Comparison of ENCODE assay signal across 8 cellular contexts in genomic region chr9:128191406-128192046, GRCh38. TPM values are rescaled to one million over a fixed set of nuclear protein-coding genes. Genes with fewer than 3 reads are reported as not detected.
DNase-seq lines count a peak whose midpoint lies in the region; ATAC-seq, FAIRE-seq and TF ChIP-seq lines count a peak whose summit lies in the region.

A gene with protein sequence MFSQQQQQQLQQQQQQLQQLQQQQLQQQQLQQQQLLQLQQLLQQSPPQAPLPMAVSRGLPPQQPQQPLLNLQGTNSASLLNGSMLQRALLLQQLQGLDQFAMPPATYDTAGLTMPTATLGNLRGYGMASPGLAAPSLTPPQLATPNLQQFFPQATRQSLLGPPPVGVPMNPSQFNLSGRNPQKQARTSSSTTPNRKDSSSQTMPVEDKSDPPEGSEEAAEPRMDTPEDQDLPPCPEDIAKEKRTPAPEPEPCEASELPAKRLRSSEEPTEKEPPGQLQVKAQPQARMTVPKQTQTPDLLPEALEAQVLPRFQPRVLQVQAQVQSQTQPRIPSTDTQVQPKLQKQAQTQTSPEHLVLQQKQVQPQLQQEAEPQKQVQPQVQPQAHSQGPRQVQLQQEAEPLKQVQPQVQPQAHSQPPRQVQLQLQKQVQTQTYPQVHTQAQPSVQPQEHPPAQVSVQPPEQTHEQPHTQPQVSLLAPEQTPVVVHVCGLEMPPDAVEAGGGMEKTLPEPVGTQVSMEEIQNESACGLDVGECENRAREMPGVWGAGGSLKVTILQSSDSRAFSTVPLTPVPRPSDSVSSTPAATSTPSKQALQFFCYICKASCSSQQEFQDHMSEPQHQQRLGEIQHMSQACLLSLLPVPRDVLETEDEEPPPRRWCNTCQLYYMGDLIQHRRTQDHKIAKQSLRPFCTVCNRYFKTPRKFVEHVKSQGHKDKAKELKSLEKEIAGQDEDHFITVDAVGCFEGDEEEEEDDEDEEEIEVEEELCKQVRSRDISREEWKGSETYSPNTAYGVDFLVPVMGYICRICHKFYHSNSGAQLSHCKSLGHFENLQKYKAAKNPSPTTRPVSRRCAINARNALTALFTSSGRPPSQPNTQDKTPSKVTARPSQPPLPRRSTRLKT (minus strand): TSS chr9:128191572. CDS start chr9:128190857, 715 bp downstream.

- DNase-seq in CD4-positive, CD25-positive, alpha-beta regulatory T cell: peak; percentile 63 to 83 (median 72)
- DNase-seq in GM19239 (ENCODE audit: insufficient read length, low spot score): peak; percentile 97
- DNase-seq in Panc1 (ENCODE audit: low read depth, low spot score): no peak
- DNase-seq in activated T-cell treated with anti-CD3 and anti-CD28 coated beads, Interleukin-2, amount 50 U/mL, for 72 hours: peak; percentile 83 to 87
- peak; percentile 82 for DNase-seq in fibroblast of gingiva (ENCODE audit: low read depth)
- peak; percentile 77 for DNase-seq in natural killer cell
- peak; percentile 83 for DNase-seq in stimulated activated naive CD8-positive, alpha-beta T cell treated with anti-CD3 and anti-CD28 coated beads, Interleukin-15, Interleukin-2, amounts not matched to agents 100 U/mL and 50 U/mL, for 24 hours

- POLR2A ChIA-PET in Panc1 (lab: Charles Lee): interaction anchor here (0.5 to 0.6 kb wide), 2 partner anchors 59 to 229 kb away, joined by 3 to 7 read pairs; partner anchors contain the start of gene CERCAM

- in situ Hi-C loops in Panc1 (cut with HindIII; ENCODE audit: low pct_unique_long_range_greater_than_20kb, low sequenced_read_pairs): no loop called here

- peak; percentile 91 to 95 for ATAC-seq in CD4-positive, CD25-positive, alpha-beta regulatory T cell (ENCODE audit: low read depth in 2 of 2)
- ATAC-seq in HG03521 (IDR thresholded peaks at IDR 0.05; ENCODE audit: unreplicated experiment): peak; percentile 78
- ATAC-seq in Panc1: peak; percentile 87
- ATAC-seq in activated T-cell treated with anti-CD3 and anti-CD28 coated beads, Interleukin-2, amount 50 U/mL, for 72 hours (replicated peaks in 1 of 2): peak; percentile 92 to 97
- peak; percentile 85 to 96 (median 92) for ATAC-seq in natural killer cell
- ATAC-seq in stimulated activated naive CD8-positive, alpha-beta T cell treated with anti-CD3 and anti-CD28 coated beads, Interleukin-15, Interleukin-2, amounts not matched to agents 100 U/mL and 50 U/mL, for 24 hours: peak; percentile 95

- peaks cover 23% of the 10 kb centered on the region for H3K4me1 ChIP-seq in CD4-positive, CD25-positive, alpha-beta regulatory T cell (ENCODE audit: control insufficient read depth, insufficient read depth, low read length, poor library complexity, severe bottlenecking)
- no peaks in the 10 kb centered on the region; the same call in 1 of the 2 replicates for H3K4me1 ChIP-seq in Panc1 (ENCODE audit: control insufficient read depth, insufficient read depth, low read length)

- peak within 1 kb of the TSS; percentile 89 to 98 (median 90) for H3K27ac Mint-ChIP-seq in CD4-positive, CD25-positive, alpha-beta regulatory T cell
- H3K27ac Mint-ChIP-seq in activated T-cell treated with anti-CD3 and anti-CD28 coated beads, Interleukin-2, amount 50 U/mL, for 72 hours: peak within 1 kb of the TSS; percentile 99
- peak within 1 kb of the TSS; percentile 82 to 90 for H3K27ac Mint-ChIP-seq in natural killer cell

- peak; percentile 93 for TF ChIP-seq CTCF in Panc1 (IDR thresholded peaks at IDR 0.05)
- peak; percentile 73 for TF ChIP-seq CTCF in natural killer cell (IDR thresholded peaks at IDR 0.05)

- BruUV-seq in Panc1 (replicated peaks; lab: Mats Ljungman, UMichigan): no TSS peak

- H3K27me3 Mint-ChIP-seq in CD4-positive, CD25-positive, alpha-beta regulatory T cell: peaks cover 4% of the 10 kb centered on the region
- H3K27me3 Mint-ChIP-seq in activated T-cell treated with anti-CD3 and anti-CD28 coated beads, Interleukin-2, amount 50 U/mL, for 72 hours (ENCODE audit: low read depth): no peaks in the 10 kb centered on the region
- H3K27me3 Mint-ChIP-seq in natural killer cell (ENCODE audit: low read depth in 2 of 2): no peaks in the 10 kb centered on the region

- no peaks in the 10 kb centered on the region for H3K9me3 ChIP-seq in CD4-positive, CD25-positive, alpha-beta regulatory T cell (ENCODE audit: control insufficient read depth in 2 of 2, low read length in 2 of 2)
- H3K9me3 ChIP-seq in Panc1 (ENCODE audit: control insufficient read depth, insufficient read depth, low read depth, low read length): no peaks in the 10 kb centered on the region

- CTCF ChIA-PET in Panc1 (lab: Charles Lee): interaction anchor here (0.6 to 1.1 kb wide), 3 partner anchors 35 to 300 kb away, joined by 3 to 7 read pairs (median 3); no protein-coding TSS in a partner anchor

- no peaks in the 10 kb centered on the region for H3K9me3 Mint-ChIP-seq in CD4-positive, CD25-positive, alpha-beta regulatory T cell
- H3K9me3 Mint-ChIP-seq in activated T-cell treated with anti-CD3 and anti-CD28 coated beads, Interleukin-2, amount 50 U/mL, for 72 hours: no peaks in the 10 kb centered on the region
- H3K9me3 Mint-ChIP-seq in natural killer cell: no peaks in the 10 kb centered on the region

- H3K36me3 Mint-ChIP-seq in CD4-positive, CD25-positive, alpha-beta regulatory T cell: peaks cover 10% of the 10 kb centered on the region
- H3K36me3 Mint-ChIP-seq in activated T-cell treated with anti-CD3 and anti-CD28 coated beads, Interleukin-2, amount 50 U/mL, for 72 hours (ENCODE audit: insufficient read depth in 2 of 2): peaks cover 4 to 13% of the 10 kb centered on the region in 2 donors
- no peaks in the 10 kb centered on the region for H3K36me3 Mint-ChIP-seq in natural killer cell

- no peak for FAIRE-seq in GM19239 (lab: Jason Lieb, UNC)

- peaks cover 8% of the 10 kb centered on the region for H3K36me3 ChIP-seq in CD4-positive, CD25-positive, alpha-beta regulatory T cell (ENCODE audit: control insufficient read depth, insufficient read depth, low read length)
- H3K36me3 ChIP-seq in Panc1 (ENCODE audit: control insufficient read depth, insufficient read depth, low read length): no peaks in the 10 kb centered on the region; the same call in none of the 2 replicates

- peak within 1 kb of the TSS; percentile 75 for H3K4me3 ChIP-seq in CD4-positive, CD25-positive, alpha-beta regulatory T cell (ENCODE audit: low read depth, low read length)
- peak within 1 kb of the TSS; percentile 67 to 68 for H3K4me3 ChIP-seq in Panc1 (ENCODE audit: low read depth in 2 of 2, low read length in 2 of 2)

- H3K27ac ChIP-seq in CD4-positive, CD25-positive, alpha-beta regulatory T cell (ENCODE audit: insufficient read depth, low read length, poor library complexity, severe bottlenecking): peak within 1 kb of the TSS; percentile 23
- peak within 1 kb of the TSS; percentile 82 for H3K27ac ChIP-seq in Panc1 (ENCODE audit: low read length)

- H3K27me3 ChIP-seq in CD4-positive, CD25-positive, alpha-beta regulatory T cell (ENCODE audit: control insufficient read depth, insufficient read depth, low read length): no peaks in the 10 kb centered on the region
- no peaks in the 10 kb centered on the region for H3K27me3 ChIP-seq in Panc1 (ENCODE audit: control insufficient read depth, insufficient read depth, low read length)

- H3K4me1 Mint-ChIP-seq in CD4-positive, CD25-positive, alpha-beta regulatory T cell: peaks cover 4 to 37% (median 22%) of the 10 kb centered on the region in 4 donors
- H3K4me1 Mint-ChIP-seq in activated T-cell treated with anti-CD3 and anti-CD28 coated beads, Interleukin-2, amount 50 U/mL, for 72 hours (ENCODE audit: low read depth): peaks cover 36% of the 10 kb centered on the region
- peaks cover 13 to 30% of the 10 kb centered on the region in 2 donors for H3K4me1 Mint-ChIP-seq in natural killer cell

- H3K4me3 Mint-ChIP-seq in CD4-positive, CD25-positive, alpha-beta regulatory T cell: peak within 1 kb of the TSS; percentile 92 to 96 (median 94)
- H3K4me3 Mint-ChIP-seq in activated T-cell treated with anti-CD3 and anti-CD28 coated beads, Interleukin-2, amount 50 U/mL, for 72 hours: peak within 1 kb of the TSS; percentile 98 to 100
- H3K4me3 Mint-ChIP-seq in natural killer cell: peak within 1 kb of the TSS; percentile 96

- intact Hi-C loops in Panc1 (cut with micrococcal nuclease; ENCODE audit: unreplicated experiment) (no loop called here), natural killer cell (cut with micrococcal nuclease) (loop anchor here (1.0 to 10.0 kb wide), 2 partner anchors 12 to 133 kb away; partner anchors contain the start of genes COQ4, DNM1 and TRUB2)

RNA-seq across cellular contexts. Expression of the gene that starts here (rescaled TPM):
- total RNA-seq in CD4-positive, CD25-positive, alpha-beta regulatory T cell: 128 TPM
- 1 to 10 TPM; 7.2 to 9.3 (median 8.0) TPM for polyA plus RNA-seq in CD4-positive, CD25-positive, alpha-beta regulatory T cell
- total RNA-seq in Panc1 (2021; ENCODE audit: unreplicated experiment) (111 TPM), natural killer cell (100 to 1,000 TPM; 152 to 165 (median 159) TPM)
- 78.0 TPM for polyA plus RNA-seq in Panc1 (2012; ENCODE audit: insufficient read length)
- 100 to 1,000 TPM; 161 to 203 TPM for total RNA-seq in activated T-cell treated with anti-CD3 and anti-CD28 coated beads, Interleukin-2, amount 50 U/mL, for 72 hours
